ENCODE assay signal across 7 cellular contexts in the genomic region with DNA sequence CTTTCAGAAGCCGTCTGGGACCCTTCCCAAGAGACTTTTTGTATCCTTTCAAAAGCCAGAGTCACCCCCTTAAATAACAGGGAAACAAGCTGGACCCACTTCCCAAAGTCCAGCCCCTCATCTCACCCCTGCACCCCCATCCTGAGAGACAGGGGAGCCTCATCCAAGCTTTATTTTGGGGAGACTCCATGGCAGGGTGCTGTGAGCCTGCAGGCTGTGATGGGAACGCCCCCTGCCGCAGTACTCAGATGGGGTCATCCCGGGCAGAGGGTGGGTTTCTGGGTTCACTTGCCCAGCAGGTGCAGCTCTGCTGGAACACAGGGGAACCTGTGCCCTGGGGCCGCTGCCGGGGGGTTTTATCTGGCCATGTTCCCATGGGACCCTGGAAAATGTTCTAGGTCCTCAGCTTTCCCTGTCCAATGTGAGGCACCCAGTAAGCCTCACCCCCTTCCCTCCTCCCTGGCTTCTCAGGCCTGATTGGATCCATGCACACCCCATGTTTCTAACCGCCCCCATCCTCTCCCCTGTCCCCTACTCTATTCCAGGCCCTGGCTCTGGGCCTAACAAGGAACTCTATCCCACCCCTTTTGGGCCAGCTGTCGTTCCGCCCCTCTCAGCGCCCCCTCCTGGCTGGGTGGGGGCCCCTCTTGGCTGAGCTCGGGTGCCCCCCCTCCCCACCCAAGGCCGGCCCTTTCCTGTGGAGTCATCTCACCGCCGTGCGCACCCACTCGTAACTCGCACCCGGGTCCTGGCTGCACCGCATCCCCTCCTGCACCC. TPM values are rescaled to one million over a fixed set of nuclear protein-coding genes. Genes with fewer than 3 reads are reported as not detected.
A peak's percentile ranks its signal among the peaks of the same experiment; 100 is the strongest.
DNase-seq lines count a peak whose midpoint lies in the region; ATAC-seq and TF ChIP-seq lines count a peak whose summit lies in the region.

No MANE protein-coding gene starts in this region.

- peak in 1 of 4 donors; percentile 27 for TF ChIP-seq EP300 in upper lobe of left lung (IDR thresholded peaks at IDR 0.05)

- 28 to 30% methylated on average over 6 to 14 of the region's 19 CpGs for WGBS in upper lobe of left lung, 2 donors

- H3K36me3 ChIP-seq in RWPE2 (ENCODE audit: low read depth) (no peaks in the 10 kb centered on the region), upper lobe of left lung (peaks cover 0 to 5% (median 0%) of the 10 kb centered on the region in 4 donors)

- peak in 2 of 4 donors; percentile 40 to 58 for TF ChIP-seq POLR2A in upper lobe of left lung (IDR thresholded peaks at IDR 0.05)

- ATAC-seq in RWPE2 (ENCODE audit: low read depth) (no peak), upper lobe of left lung (ENCODE audit: low FRiP score in 2 of 2) (peak; percentile 35 to 73), GM19023 (IDR thresholded peaks at IDR 0.05; ENCODE audit: unreplicated experiment) (no peak), GM18861 (IDR thresholded peaks at IDR 0.05; ENCODE audit: unreplicated experiment) (no peak)

- H3K27ac ChIP-seq in RWPE2 (ENCODE audit: poor library complexity, severe bottlenecking): peak overlapping the region; percentile 91
- peak overlapping the region; percentile 92 to 99 (median 94) for H3K27ac ChIP-seq in upper lobe of left lung

- H3K4me3 ChIP-seq in RWPE2 (ENCODE audit: severe bottlenecking) (no peak overlapping the region), fibroblast of pulmonary artery (replicated peaks; ENCODE audit: low read depth, low read length) (peak overlapping the region; percentile 79), upper lobe of left lung (peak overlapping the region; percentile 26 to 61 (median 57))

- TF ChIP-seq CTCF in RWPE2 (IDR thresholded peaks at IDR 0.05; ENCODE audit: poor library complexity, severe bottlenecking) (peak; percentile 14), fibroblast of pulmonary artery (IDR thresholded peaks at IDR 0.05; ENCODE audit: low read length, missing control alignments) (peak; percentile 21), upper lobe of left lung (IDR thresholded peaks at IDR 0.05) (peak in 4 of 6 experiments; percentile 17 to 45 (median 42)), GM20000 (IDR thresholded peaks at IDR 0.05; ENCODE audit: extremely low read depth, missing control alignments) (no peak)

- DNase-seq in RWPE2 (ENCODE audit: low spot score): no peak
- DNase-seq in fibroblast of pulmonary artery (ENCODE audit: low read depth): peak; percentile 92
- DNase-seq in mucosa of gallbladder (ENCODE audit: low spot score): peak; percentile 42
- DNase-seq in upper lobe of left lung: peak; percentile 67 to 87
- no peak for DNase-seq in GM20000 (ENCODE audit: low spot score)

- no peaks in the 10 kb centered on the region for H3K9me3 ChIP-seq in RWPE2 (ENCODE audit: severe bottlenecking)
- H3K9me3 ChIP-seq in upper lobe of left lung: no peaks in the 10 kb centered on the region

- H3K4me1 ChIP-seq in RWPE2 (ENCODE audit: insufficient read depth, poor library complexity, severe bottlenecking) (peaks cover 33% of the 10 kb centered on the region), upper lobe of left lung (peaks cover 61 to 72% (median 64%) of the 10 kb centered on the region in 4 donors)

- H3K27me3 ChIP-seq in RWPE2 (ENCODE audit: insufficient read depth, poor library complexity, severe bottlenecking) (no peaks in the 10 kb centered on the region), upper lobe of left lung (no peaks in the 10 kb centered on the region)

RNA-seq across cellular contexts. Expression of a gene that starts 1.0 kb away (rescaled TPM):
- 52.0 TPM for total RNA-seq in mucosa of gallbladder
- 1,000 to 10,000 TPM in 1 of 6 donors, 100 to 1,000 TPM in 1, 10 to 100 TPM in 4; 42.3 to 1,057 (median 61.3) TPM for total RNA-seq in upper lobe of left lung

RNA-seq across cellular contexts. Expression of a gene that starts 49.0 kb away (rescaled TPM):
- 66.2 TPM for total RNA-seq in mucosa of gallbladder
- total RNA-seq in upper lobe of left lung: 100 to 1,000 TPM in 1 of 6 donors, 10 to 100 TPM in 5; 54.7 to 120 (median 66.0) TPM

Comparison
In these comparisons a context has a peak if more than half of its experiments do, and no peak if none do; other contexts are left out.
1. ATAC-seq: peak in upper lobe of left lung (2 of 2); none in RWPE2 (single experiment), GM19023 (single experiment) and GM18861 (single experiment).
2. DNase-seq: peak in fibroblast of pulmonary artery (single experiment), mucosa of gallbladder (single experiment) and upper lobe of left lung (2 of 2); none in RWPE2 (single experiment) and GM20000 (single experiment).